In the genomic region with DNA sequence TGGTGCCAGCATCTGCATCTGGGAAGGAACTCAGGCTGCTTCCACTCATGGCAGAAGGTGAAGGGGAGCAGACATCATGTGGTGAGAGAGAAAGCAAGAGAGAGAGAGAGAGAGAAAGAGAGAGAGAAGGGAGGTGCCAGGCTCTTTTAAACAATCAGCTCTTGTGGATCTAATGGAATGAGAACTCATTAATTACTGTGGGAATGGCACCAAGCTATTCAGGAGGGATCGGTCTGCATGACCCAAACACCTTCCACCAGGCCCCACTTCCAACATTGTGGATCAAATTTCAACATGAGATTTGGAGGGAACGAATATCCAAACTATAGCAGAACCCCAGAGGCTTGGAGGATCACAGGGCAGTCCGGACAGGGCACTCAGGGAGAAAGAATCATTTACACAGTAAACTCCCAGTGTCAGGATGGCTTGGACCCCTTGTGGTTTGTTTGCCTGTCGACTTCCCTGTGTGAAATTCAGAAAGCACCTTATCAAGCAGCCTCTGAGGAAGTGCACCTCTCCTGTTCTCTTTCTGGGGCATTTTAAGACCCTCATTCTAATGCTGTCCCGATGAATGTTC, we compare ENCODE assay signal across 23 cellular contexts.
"Had no signal": no experiment of that assay in that cellular context is flagged by ENCODE, and none has a peak within 500 bp of the region (broad histone marks: within the 10 kb centered on the region; RNA-seq: fewer than 3 reads in every experiment).

No MANE protein-coding gene starts in this region.

- H3K4me3 ChIP-seq: adrenal gland, SK-N-MC had no signal

- H3K4me3 Mint-ChIP-seq: activated CD8-positive, alpha-beta T cell treated with anti-CD3 and anti-CD28 coated beads for 36 hours; activated naive CD8-positive, alpha-beta T cell treated with anti-CD3 and anti-CD28 coated beads, Interleukin-2, amount 10 ng/mL, durations not matched to agents 7 days and 5 days; activated T-cell treated with anti-CD3 and anti-CD28 coated beads, Interleukin-2, amount 50 U/mL, for 72 hours; T-cell had no signal

- H3K27ac ChIP-seq: adrenal gland, SK-N-MC, WERI-Rb-1 had no signal

- H3K4me1 ChIP-seq: adrenal gland had no signal

- H3K4me1 Mint-ChIP-seq: activated naive CD8-positive, alpha-beta T cell treated with anti-CD3 and anti-CD28 coated beads, Interleukin-2, amount 10 ng/mL, durations not matched to agents 7 days and 5 days; T-cell had no signal

- H3K27ac Mint-ChIP-seq: activated CD8-positive, alpha-beta T cell treated with anti-CD3 and anti-CD28 coated beads for 36 hours; activated naive CD8-positive, alpha-beta T cell treated with anti-CD3 and anti-CD28 coated beads, Interleukin-2, amount 10 ng/mL, durations not matched to agents 7 days and 5 days; activated T-cell treated with anti-CD3 and anti-CD28 coated beads, Interleukin-2, amount 50 U/mL, for 72 hours; activated T-helper 2 cell treated with anti-CD3 and anti-CD28 coated beads, Interferon-gamma antibody, Interleukin-2, Interleukin-4, amounts not matched to agents 10 μg/mL and 5 μg/mL and 100 μg/mL, durations not matched to agents 14 hours and 24 hours and 36 hours; T-cell had no signal

- H3K36me3 ChIP-seq: adrenal gland, WERI-Rb-1 had no signal

- H3K27me3 ChIP-seq: adrenal gland had no signal

- H3K9me3 Mint-ChIP-seq: activated CD8-positive, alpha-beta T cell treated with anti-CD3 and anti-CD28 coated beads for 36 hours; activated T-cell treated with anti-CD3 and anti-CD28 coated beads, Interleukin-2, amount 50 U/mL, for 72 hours; activated T-helper 2 cell treated with anti-CD3 and anti-CD28 coated beads, Interferon-gamma antibody, Interleukin-2, Interleukin-4, amounts not matched to agents 10 μg/mL and 5 μg/mL and 100 μg/mL, durations not matched to agents 14 hours and 24 hours and 36 hours; T-cell had no signal

- H3K9me3 ChIP-seq: adrenal gland had no signal

- ATAC-seq: activated CD4-positive, CD25-positive, alpha-beta regulatory T cell treated with anti-CD3 and anti-CD28 coated beads, Interleukin-2, amount 50 U/mL, for 24 hours; activated CD8-positive, alpha-beta T cell treated with anti-CD3 and anti-CD28 coated beads for 36 hours; activated T-cell treated with anti-CD3 and anti-CD28 coated beads, Interleukin-2, amount 50 U/mL, for 72 hours; Right ventricle myocardium inferior; T-cell had no signal

- H3K36me3 Mint-ChIP-seq: activated naive CD8-positive, alpha-beta T cell treated with anti-CD3 and anti-CD28 coated beads, Interleukin-2, amount 10 ng/mL, durations not matched to agents 7 days and 5 days; T-cell had no signal

- DNase-seq: activated CD4-positive, alpha-beta T cell treated with anti-CD3 and anti-CD28 coated beads for 4 hours; activated CD8-positive, alpha-beta memory T cell treated with anti-CD3 and anti-CD28 coated beads, Interleukin-2, amount 50 U/mL, for 4 hours; activated CD8-positive, alpha-beta T cell treated with anti-CD3 and anti-CD28 coated beads for 36 hours; activated naive CD4-positive, alpha-beta T cell treated with anti-CD3 and anti-CD28 coated beads, Interleukin-2, amount 50 U/mL, for 16 hours; activated naive CD8-positive, alpha-beta T cell treated with anti-CD3 and anti-CD28 coated beads, Interleukin-2, amount 10 ng/mL, durations not matched to agents 7 days and 5 days; activated T-cell treated with anti-CD3 and anti-CD28 coated beads, Interleukin-2, amount 50 U/mL, for 72 hours; adrenal gland; anterior cingulate cortex; Kasumi-1; NCI-H146; NCI-H187 treated with DMSO at 0.1 percent for 48 hours; NCI-H2081 treated with DMSO at 0.1 percent for 48 hours; NCI-H2227 treated with DMSO at 0.1 percent for 48 hours; NCI-H526; NCI-H774; RPMI8226; T-cell; T-helper 2 cell; WERI-Rb-1 had no signal
